In genomic region chr1:29455781-29456180, GRCh38 we compare ENCODE assay signal across 22 cellular contexts.
"Had no signal": no experiment of that assay in that cellular context is flagged by ENCODE, and none has a peak within 500 bp of the region (broad histone marks: within the 10 kb centered on the region; RNA-seq: fewer than 3 reads in every experiment).

No MANE protein-coding gene starts in this region.

- H3K27ac ChIP-seq: RWPE1 had no signal

- H3K36me3 ChIP-seq: MG63 had no signal

- H3K9me3 ChIP-seq: MG63, SK-N-SH had no signal

- H3K4me3 ChIP-seq: MG63 had no signal

- DNase-seq: IMR-90; Karpas-422; KG1; MG63; NCI-H1092; NCI-H1105 treated with DMSO at 0.1 percent for 48 hours; NCI-H1417 treated with DMSO at 0.1 percent for 48 hours; NCI-H146; NCI-H1694 treated with DMSO at 0.1 percent for 48 hours; NCI-H1930; NCI-H2081; NCI-H2107; NCI-H2227 treated with DMSO at 0.1 percent for 48 hours; NCI-H526 treated with DMSO at 0.1 percent for 48 hours; NCI-H748 treated with DMSO at 0.1 percent for 48 hours; NK-92 treated with Interleukin-12 subunit alpha and Interleukin-12 subunit beta, amount 100 ng/mL, for 24 hours; PC-3; SHP77; SK-N-SH had no signal

- H3K27me3 ChIP-seq: MG63 had no signal

- H3K9ac ChIP-seq: SK-N-SH had no signal

- H3K4me2 ChIP-seq: SK-N-SH had no signal

- ATAC-seq: HepG2, Panc1, PC-3 had no signal
